In genomic region chr3:123311201-123311600, GRCh38 we compare ENCODE assay signal across 20 cellular contexts.
DNase-seq lines count a peak whose midpoint lies in the region; ATAC-seq and TF ChIP-seq lines count a peak whose summit lies in the region.
"Had no signal": no experiment of that assay in that cellular context is flagged by ENCODE, and none has a peak within 500 bp of the region (broad histone marks: within the 10 kb centered on the region; RNA-seq: fewer than 3 reads in every experiment).

No MANE protein-coding gene starts in this region.

- H3K9me3 Mint-ChIP-seq in WTC11 (no peaks in the 10 kb centered on the region), neural progenitor cell (no peaks in the 10 kb centered on the region)
- H3K9me3 Mint-ChIP-seq: CD8-positive, alpha-beta T cell; HFFc6 had no signal

- H3K27me3 ChIP-seq in BLaER1 (no peaks in the 10 kb centered on the region), lower lobe of right lung (ENCODE audit: low read depth) (peaks cover 4% of the 10 kb centered on the region), neural progenitor cell (peaks cover 32% of the 10 kb centered on the region)
- H3K27me3 ChIP-seq: BLaER1 treated with 17β-estradiol and CSF1 and Interleukin-3, amounts not matched to agents 10 nM and 100 nM had no signal

- H3K79me2 ChIP-seq in neural progenitor cell (ENCODE audit: low read depth): no peaks in the 10 kb centered on the region

- intact Hi-C loops in lower lobe of right lung (cut with DNase I): no loop called here

- no peak for ATAC-seq in WTC11
- no peak for ATAC-seq in lower lobe of right lung
- no peak for ATAC-seq in GM21515 (IDR thresholded peaks at IDR 0.05; ENCODE audit: unreplicated experiment)
- ATAC-seq in GM21528 (IDR thresholded peaks at IDR 0.05; ENCODE audit: low FRiP score, unreplicated experiment): no peak
- ATAC-seq: CD8-positive, alpha-beta T cell; HCT116 had no signal

- H3K27ac ChIP-seq in BLaER1: no peak overlapping the region
- no peak overlapping the region for H3K27ac ChIP-seq in lower lobe of right lung
- H3K27ac ChIP-seq in neural progenitor cell: no peak overlapping the region
- H3K27ac ChIP-seq: 22Rv1; BLaER1 treated with 17β-estradiol and CSF1 and Interleukin-3, amounts not matched to agents 10 nM and 100 nM; GM23248 had no signal

- H3K27me3 Mint-ChIP-seq in WTC11 (ENCODE audit: low read depth): no peaks in the 10 kb centered on the region
- peaks cover 6% of the 10 kb centered on the region for H3K27me3 Mint-ChIP-seq in neural progenitor cell (ENCODE audit: insufficient read depth, low read depth)

- H3K36me3 ChIP-seq in BLaER1: no peaks in the 10 kb centered on the region
- no peaks in the 10 kb centered on the region for H3K36me3 ChIP-seq in lower lobe of right lung
- H3K36me3 ChIP-seq in neural progenitor cell: no peaks in the 10 kb centered on the region
- H3K36me3 ChIP-seq: BLaER1 treated with 17β-estradiol and CSF1 and Interleukin-3, amounts not matched to agents 10 nM and 100 nM had no signal

- peak overlapping the region; percentile 28 for H3K4me2 ChIP-seq in BLaER1
- H3K4me2 ChIP-seq in neural progenitor cell: no peak overlapping the region

- CTCF ChIA-PET in WTC11 (lab: Charles Lee): interaction anchor here (1.3 to 1.7 kb wide), 2 partner anchors 25 to 178 kb away, joined by 3 to 6 read pairs; no protein-coding TSS in a partner anchor

- POLR2A ChIA-PET in WTC11 (lab: Charles Lee): no interaction called here

- no peak overlapping the region for H3K9ac ChIP-seq in BLaER1
- no peak overlapping the region for H3K9ac ChIP-seq in neural progenitor cell
- H3K9ac ChIP-seq: BLaER1 treated with 17β-estradiol and CSF1 and Interleukin-3, amounts not matched to agents 10 nM and 100 nM; GM23248 had no signal

- no peak overlapping the region for H2AFZ ChIP-seq in neural progenitor cell (replicated peaks)
- H2AFZ ChIP-seq: GM23248 had no signal

- no peak overlapping the region for H3K4me3 ChIP-seq in BLaER1
- H3K4me3 ChIP-seq in lower lobe of right lung: no peak overlapping the region
- no peak overlapping the region for H3K4me3 ChIP-seq in neural progenitor cell
- H3K4me3 ChIP-seq: A549; BLaER1 treated with 17β-estradiol and CSF1 and Interleukin-3, amounts not matched to agents 10 nM and 100 nM; GM23248 had no signal

- DNase-seq in NCI-H2107 treated with DMSO at 0.1 percent for 48 hours (lab: John Stamatoyannopoulos, UW; ENCODE audit: unreplicated experiment) (peak; percentile 5), NCI-H2107 (lab: John Stamatoyannopoulos, UW) (no peak), WTC11 (ENCODE audit: low spot score) (no peak), lower lobe of right lung (peak; percentile 2), neural progenitor cell (ENCODE audit: low spot score) (no peak)
- DNase-seq: AML-193; Calu3; CD8-positive, alpha-beta T cell; DMS79 treated with DMSO at 0.1 percent for 48 hours; GF-D8; GM23248; H7; HFFc6 had no signal

- peaks cover 84% of the 10 kb centered on the region for H3K4me1 Mint-ChIP-seq in WTC11
- H3K4me1 Mint-ChIP-seq in neural progenitor cell: peaks cover 17% of the 10 kb centered on the region

- TF ChIP-seq CTCF in WTC11 (IDR thresholded peaks at IDR 0.05) (no peak), lower lobe of right lung (IDR thresholded peaks at IDR 0.05) (no peak), neural progenitor cell (IDR thresholded peaks at IDR 0.05) (no peak)

- peak overlapping the region; percentile 46 for H3K4me3 Mint-ChIP-seq in WTC11
- H3K4me3 Mint-ChIP-seq in neural progenitor cell: no peak overlapping the region
- H3K4me3 Mint-ChIP-seq: CD8-positive, alpha-beta T cell; HFFc6 had no signal

- H3K27ac Mint-ChIP-seq in WTC11: peak overlapping the region; percentile 18
- no peak overlapping the region for H3K27ac Mint-ChIP-seq in neural progenitor cell
- H3K27ac Mint-ChIP-seq: CD8-positive, alpha-beta T cell; HFFc6 had no signal

- H3K36me3 Mint-ChIP-seq in WTC11: peaks cover 20% of the 10 kb centered on the region
- peaks cover 1% of the 10 kb centered on the region for H3K36me3 Mint-ChIP-seq in neural progenitor cell
- H3K36me3 Mint-ChIP-seq: CD8-positive, alpha-beta T cell had no signal

- H4K20me1 ChIP-seq in BLaER1 (no peaks in the 10 kb centered on the region), neural progenitor cell (ENCODE audit: low read depth) (no peaks in the 10 kb centered on the region)

- peaks cover 14% of the 10 kb centered on the region for H3F3A ChIP-seq in neural progenitor cell (ENCODE audit: low read depth)

- H3K4me1 ChIP-seq in BLaER1 (peaks cover 88% of the 10 kb centered on the region), lower lobe of right lung (no peaks in the 10 kb centered on the region), neural progenitor cell (peaks cover 15% of the 10 kb centered on the region)

- H3K9me3 ChIP-seq in BLaER1: no peaks in the 10 kb centered on the region
- no peaks in the 10 kb centered on the region for H3K9me3 ChIP-seq in lower lobe of right lung
- H3K9me3 ChIP-seq in neural progenitor cell (ENCODE audit: low read depth): no peaks in the 10 kb centered on the region
- H3K9me3 ChIP-seq: A549; BLaER1 treated with 17β-estradiol and CSF1 and Interleukin-3, amounts not matched to agents 10 nM and 100 nM had no signal

TF ChIP-seq in WTC11, 78 proteins besides CTCF, POLR2A, EP300 and RAD21:
- TF ChIP-seq RORB (CRISPR knock-in tag; IDR thresholded peaks at IDR 0.05) (no peak), TP53 (CRISPR knock-in tag; IDR thresholded peaks at IDR 0.05) (no peak), FOXP1 (CRISPR knock-in tag; IDR thresholded peaks at IDR 0.05; ENCODE audit: borderline replicate concordance) (no peak), ZNF219 (CRISPR knock-in tag; IDR thresholded peaks at IDR 0.05; ENCODE audit: borderline replicate concordance) (no peak), MXD4 (CRISPR knock-in tag; IDR thresholded peaks at IDR 0.05; ENCODE audit: borderline replicate concordance) (no peak), USF1 (CRISPR knock-in tag; IDR thresholded peaks at IDR 0.05) (no peak), TEAD4 (CRISPR knock-in tag; IDR thresholded peaks at IDR 0.05) (no peak), ELF4 (CRISPR knock-in tag; IDR thresholded peaks at IDR 0.05; ENCODE audit: low read depth) (no peak)
- TF ChIP-seq, protein P1, sequence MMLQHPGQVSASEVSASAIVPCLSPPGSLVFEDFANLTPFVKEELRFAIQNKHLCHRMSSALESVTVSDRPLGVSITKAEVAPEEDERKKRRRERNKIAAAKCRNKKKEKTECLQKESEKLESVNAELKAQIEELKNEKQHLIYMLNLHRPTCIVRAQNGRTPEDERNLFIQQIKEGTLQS (CRISPR knock-in tag; conservative IDR thresholded peaks at IDR 0.05): no peak

Comparison
In these comparisons a context has a peak if more than half of its experiments do, and no peak if none do; other contexts are left out.
1. DNase-seq: peak in NCI-H2107 treated with DMSO at 0.1 percent for 48 hours (single experiment) and lower lobe of right lung (single experiment); none in NCI-H2107 (single experiment), WTC11 (single experiment) and neural progenitor cell (single experiment).